ENCODE assay signal across 20 cellular contexts in the genomic region with DNA sequence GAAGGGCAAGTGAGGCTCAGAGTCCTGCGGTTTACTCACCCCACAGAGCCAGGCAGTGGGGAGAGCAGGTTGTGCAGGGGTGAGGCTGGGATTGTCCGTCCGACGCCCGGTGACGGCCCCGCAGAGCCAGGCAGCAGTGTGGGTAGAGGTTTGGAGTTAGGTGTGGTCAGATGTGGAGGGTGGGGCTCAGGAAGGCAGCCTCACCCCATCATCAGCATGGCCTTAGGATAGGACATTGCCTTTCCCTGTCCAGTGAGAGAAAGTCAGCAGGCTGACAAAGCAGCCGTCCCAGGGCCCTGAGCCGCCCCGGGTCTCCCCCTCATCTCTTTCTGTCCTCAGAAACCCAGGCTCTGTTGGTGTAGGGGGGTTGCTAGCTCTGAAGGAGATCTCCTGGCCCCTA.
"Had no signal": no experiment of that assay in that cellular context is flagged by ENCODE, and none has a peak within 500 bp of the region (broad histone marks: within the 10 kb centered on the region; RNA-seq: fewer than 3 reads in every experiment).

No MANE protein-coding gene starts in this region.

- H3K4me3 ChIP-seq: breast epithelium, left ventricle myocardium inferior, thyroid gland, vagina had no signal

- H3K9me3 ChIP-seq: breast epithelium, left ventricle myocardium inferior, thyroid gland, vagina had no signal

- H3K36me3 ChIP-seq: breast epithelium, left ventricle myocardium inferior, thyroid gland, vagina, WERI-Rb-1 had no signal

- H3K27ac ChIP-seq: breast epithelium, left ventricle myocardium inferior, thyroid gland, vagina, WERI-Rb-1 had no signal

- DNase-seq: activated CD4-positive, alpha-beta T cell treated with anti-CD3 and anti-CD28 coated beads for 1 hour; activated effector memory CD4-positive, alpha-beta T cell treated with Interleukin-2 at 50 U/mL for 16 hours; activated naive CD4-positive, alpha-beta T cell treated with anti-CD3 and anti-CD28 coated beads for 36 hours; activated naive CD8-positive, alpha-beta T cell treated with anti-CD3 and anti-CD28 coated beads, Interleukin-2, amount 10 ng/mL, durations not matched to agents 7 days and 5 days; activated T-cell treated with anti-CD3 and anti-CD28 coated beads, Interleukin-2, amount 50 U/mL, for 72 hours; amniotic stem cell; cerebellar nuclear complex; cortex of kidney; foreskin fibroblast; left ventricle myocardium inferior; occipital lobe; stimulated activated CD4-positive, alpha-beta T cell treated with anti-CD3 and anti-CD28 coated beads, Interleukin-1b, Interleukin-23, amount 100 ng/mL, for 48 hours; substantia nigra; T-cell; thyroid gland; WERI-Rb-1 had no signal

- H3K4me1 ChIP-seq: breast epithelium, left ventricle myocardium inferior, vagina had no signal

- H3K27me3 ChIP-seq: thyroid gland, vagina had no signal

- FAIRE-seq: TTC549 had no signal

- ATAC-seq: activated T-cell treated with anti-CD3 and anti-CD28 coated beads, Interleukin-2, amount 50 U/mL, for 72 hours; SK-N-SH treated with all-trans-retinoic acid at 6 μM for 48 hours; T-cell had no signal
